In the genomic region with DNA sequence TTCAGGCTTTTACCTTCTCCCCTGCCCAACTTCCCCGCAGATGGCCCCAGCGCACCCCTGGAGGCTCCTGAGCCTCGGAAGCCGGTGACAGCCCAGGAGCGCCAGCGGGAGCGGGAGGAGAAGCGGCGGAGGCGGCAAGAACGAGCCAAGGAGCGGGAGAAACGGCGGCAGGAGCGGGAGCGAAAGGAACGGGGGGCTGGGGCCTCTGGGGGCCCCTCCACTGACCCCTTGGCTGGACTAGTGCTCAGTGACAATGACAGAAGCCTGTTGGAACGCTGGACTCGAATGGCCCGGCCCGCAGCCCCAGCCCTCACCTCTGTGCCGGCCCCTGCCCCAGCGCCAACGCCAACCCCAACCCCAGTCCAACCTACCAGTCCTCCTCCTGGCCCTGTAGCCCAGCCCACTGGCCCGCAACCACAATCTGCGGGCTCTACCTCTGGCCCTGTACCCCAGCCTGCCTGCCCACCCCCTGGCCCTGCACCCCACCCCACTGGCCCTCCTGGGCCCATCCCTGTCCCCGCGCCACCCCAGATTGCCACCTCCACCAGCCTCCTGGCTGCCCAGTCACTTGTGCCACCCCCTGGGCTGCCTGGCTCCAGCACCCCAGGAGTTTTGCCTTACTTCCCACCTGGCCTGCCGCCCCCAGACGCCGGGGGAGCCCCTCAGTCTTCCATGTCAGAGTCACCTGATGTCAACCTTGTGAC, we compare ENCODE assay signal across 30 cellular contexts. TPM values are rescaled to one million over a fixed set of nuclear protein-coding genes. Genes with fewer than 3 reads are reported as not detected.
DNase-seq lines count a peak whose midpoint lies in the region; ATAC-seq and TF ChIP-seq lines count a peak whose summit lies in the region.
"Had no signal": no experiment of that assay in that cellular context is flagged by ENCODE, and none has a peak within 500 bp of the region (broad histone marks: within the 10 kb centered on the region; RNA-seq: fewer than 3 reads in every experiment).

No MANE protein-coding gene starts in this region.

- H3K4me1 Mint-ChIP-seq in chondrocyte (ENCODE audit: low read depth) (peaks cover 74% of the 10 kb centered on the region), neural crest cell (peaks cover 23% of the 10 kb centered on the region)
- H3K4me1 Mint-ChIP-seq in activated naive CD4-positive, alpha-beta T cell treated with anti-CD3 and anti-CD28 coated beads, Interleukin-2, amount 10 ng/mL, durations not matched to agents 7 days and 5 days: peaks cover 32% of the 10 kb centered on the region

- CTCF ChIA-PET in HEK293 (lab: Yijun Ruan, JAX): no interaction called here
- CTCF ChIA-PET in activated naive CD4-positive, alpha-beta T cell treated with anti-CD3 and anti-CD28 coated beads, Interleukin-2, amount 10 ng/mL, durations not matched to agents 7 days and 5 days (lab: Charles Lee): no interaction called here

- H3K27ac ChIP-seq in HEK293 (ENCODE audit: extremely low read depth, low read depth, low read length): no peak overlapping the region
- peak overlapping the region; percentile 18 for H3K27ac ChIP-seq in stomach smooth muscle (ENCODE audit: low read length)
- H3K27ac ChIP-seq: C4-2B, GM23248, KMS-11, SJSA1 had no signal

- no peak overlapping the region for H3K4me3 Mint-ChIP-seq in chondrocyte (ENCODE audit: unreplicated experiment)
- peak overlapping the region; percentile 15 for H3K4me3 Mint-ChIP-seq in neural crest cell
- no peak overlapping the region for H3K4me3 Mint-ChIP-seq in activated naive CD4-positive, alpha-beta T cell treated with anti-CD3 and anti-CD28 coated beads, Interleukin-2, amount 10 ng/mL, durations not matched to agents 7 days and 5 days
- H3K4me3 Mint-ChIP-seq: activated naive CD4-positive, alpha-beta T cell treated with anti-CD3 and anti-CD28 coated beads for 36 hours; activated T-helper 1 cell treated with anti-CD3 and anti-CD28 coated beads, Interleukin-12 subunit alpha, Interleukin-12 subunit beta, Interleukin-2, Interleukin-4 antibody, amounts not matched to agents 30 ng/mL and 10 ng/mL and 1 ng/mL, durations not matched to agents 14 hours and 24 hours and 36 hours; HFFc6; natural killer cell; T-cell had no signal

- DNase-seq in chondrocyte (ENCODE audit: low spot score) (peak; percentile 86), neural crest cell (ENCODE audit: low read depth, low spot score) (no peak), germinal center (ENCODE audit: low spot score) (no peak)
- DNase-seq in activated naive CD4-positive, alpha-beta T cell treated with anti-CD3 and anti-CD28 coated beads, Interleukin-2, amount 10 ng/mL, durations not matched to agents 7 days and 5 days: no peak
- DNase-seq: activated CD4-positive, alpha-beta T cell treated with anti-CD3 and anti-CD28 coated beads, Interleukin-2, amount 50 U/mL, for 4 hours; activated CD4-positive, CD25-positive, alpha-beta regulatory T cell; activated naive CD4-positive, alpha-beta T cell treated with anti-CD3 and anti-CD28 coated beads for 36 hours; amygdala; DMS79 treated with DMSO at 0.1 percent for 48 hours; foreskin melanocyte; GM23248; HFFc6; left ventricle myocardium superior; midbrain; natural killer cell; NCI-H1417; NCI-H2081; NCI-H446; NCI-H774; stimulated activated naive CD8-positive, alpha-beta T cell treated with anti-CD3 and anti-CD28 coated beads, Interleukin-15, Interleukin-2, amounts not matched to agents 100 U/mL and 50 U/mL, for 24 hours; T-cell; trophoblast cell had no signal

- H3K36me3 Mint-ChIP-seq in chondrocyte (ENCODE audit: low read depth): peaks cover 31% of the 10 kb centered on the region
- peaks cover 9% of the 10 kb centered on the region for H3K36me3 Mint-ChIP-seq in neural crest cell (ENCODE audit: low read depth)
- peaks cover 53% of the 10 kb centered on the region for H3K36me3 Mint-ChIP-seq in activated naive CD4-positive, alpha-beta T cell treated with anti-CD3 and anti-CD28 coated beads, Interleukin-2, amount 10 ng/mL, durations not matched to agents 7 days and 5 days
- H3K36me3 Mint-ChIP-seq: natural killer cell had no signal

- H3K27me3 Mint-ChIP-seq in chondrocyte (ENCODE audit: low read depth) (no peaks in the 10 kb centered on the region), neural crest cell (ENCODE audit: low read depth) (no peaks in the 10 kb centered on the region)
- H3K27me3 Mint-ChIP-seq in activated naive CD4-positive, alpha-beta T cell treated with anti-CD3 and anti-CD28 coated beads, Interleukin-2, amount 10 ng/mL, durations not matched to agents 7 days and 5 days: peaks cover 6% of the 10 kb centered on the region
- H3K27me3 Mint-ChIP-seq: T-cell had no signal

- H3K27me3 ChIP-seq in stomach smooth muscle (ENCODE audit: control insufficient read depth in 1 of 2, insufficient read depth in 2 of 2, low read length in 2 of 2): no peaks in the 10 kb centered on the region
- H3K27me3 ChIP-seq: SJSA1 had no signal

- POLR2A ChIA-PET in HEK293 (lab: Yijun Ruan, JAX): no interaction called here

- peaks cover 16% of the 10 kb centered on the region for H3K4me1 ChIP-seq in HEK293 (ENCODE audit: control insufficient read depth, insufficient read depth, low read length)
- peaks cover 62% of the 10 kb centered on the region for H3K4me1 ChIP-seq in stomach smooth muscle (ENCODE audit: control insufficient read depth, insufficient read depth, low read length)

- H3K27ac Mint-ChIP-seq in chondrocyte (ENCODE audit: unreplicated experiment) (peak overlapping the region; percentile 49), neural crest cell (ENCODE audit: unreplicated experiment) (no peak overlapping the region)
- H3K27ac Mint-ChIP-seq in activated naive CD4-positive, alpha-beta T cell treated with anti-CD3 and anti-CD28 coated beads, Interleukin-2, amount 10 ng/mL, durations not matched to agents 7 days and 5 days: no peak overlapping the region
- H3K27ac Mint-ChIP-seq: activated naive CD4-positive, alpha-beta T cell treated with anti-CD3 and anti-CD28 coated beads for 36 hours; activated T-helper 1 cell treated with anti-CD3 and anti-CD28 coated beads, Interleukin-12 subunit alpha, Interleukin-12 subunit beta, Interleukin-2, Interleukin-4 antibody, amounts not matched to agents 30 ng/mL and 10 ng/mL and 1 ng/mL, durations not matched to agents 14 hours and 24 hours and 36 hours; HFFc6; natural killer cell; T-cell had no signal

- TF ChIP-seq CTCF in HEK293 (tag by site-specific recombination; IDR thresholded peaks at IDR 0.05) (no peak), chondrocyte (IDR thresholded peaks at IDR 0.05) (no peak), neural crest cell (conservative IDR thresholded peaks at IDR 0.05) (no peak)

- H3K36me3 ChIP-seq in HEK293 (ENCODE audit: control insufficient read depth in 2 of 2, insufficient read depth in 1 of 2, low read length in 2 of 2): peaks cover 24 to 64% of the 10 kb centered on the region in 2 experiments
- H3K36me3 ChIP-seq in stomach smooth muscle (ENCODE audit: control insufficient read depth in 2 of 2, insufficient read depth in 2 of 2, low read length in 2 of 2): peaks cover 31 to 44% of the 10 kb centered on the region in 2 donors

- no peak overlapping the region for H3K9ac ChIP-seq in stomach smooth muscle (ENCODE audit: low read length in 2 of 2)
- H3K9ac ChIP-seq: GM23248, KMS-11 had no signal

- H3K9me3 ChIP-seq in HEK293 (ENCODE audit: control insufficient read depth, insufficient read depth, low read depth, low read length) (no peaks in the 10 kb centered on the region), stomach smooth muscle (ENCODE audit: control insufficient read depth in 2 of 2, low read length in 2 of 2) (no peaks in the 10 kb centered on the region)
- H3K9me3 ChIP-seq: SJSA1 had no signal

- H3K9me3 Mint-ChIP-seq in chondrocyte (ENCODE audit: low read depth) (no peaks in the 10 kb centered on the region), neural crest cell (no peaks in the 10 kb centered on the region)
- H3K9me3 Mint-ChIP-seq in activated naive CD4-positive, alpha-beta T cell treated with anti-CD3 and anti-CD28 coated beads, Interleukin-2, amount 10 ng/mL, durations not matched to agents 7 days and 5 days: no peaks in the 10 kb centered on the region
- H3K9me3 Mint-ChIP-seq: activated naive CD4-positive, alpha-beta T cell treated with anti-CD3 and anti-CD28 coated beads for 36 hours; activated T-helper 1 cell treated with anti-CD3 and anti-CD28 coated beads, Interleukin-12 subunit alpha, Interleukin-12 subunit beta, Interleukin-2, Interleukin-4 antibody, amounts not matched to agents 30 ng/mL and 10 ng/mL and 1 ng/mL, durations not matched to agents 14 hours and 24 hours and 36 hours; HFFc6; natural killer cell; T-cell had no signal

- no peak for ATAC-seq in GM18519 (IDR thresholded peaks at IDR 0.05; ENCODE audit: low FRiP score, unreplicated experiment)
- ATAC-seq: esophagus mucosa; left ventricle myocardium superior; natural killer cell; stimulated activated naive CD8-positive, alpha-beta T cell treated with anti-CD3 and anti-CD28 coated beads, Interleukin-15, Interleukin-2, amounts not matched to agents 100 U/mL and 50 U/mL, for 24 hours; T-cell had no signal

- H3K4me3 ChIP-seq in HEK293 (ENCODE audit: low read depth, low read length): no peak overlapping the region
- H3K4me3 ChIP-seq in stomach smooth muscle (ENCODE audit: low read length in 2 of 2): no peak overlapping the region
- H3K4me3 ChIP-seq: GM23248, SJSA1 had no signal

TF ChIP-seq in HEK293, 187 proteins besides CTCF, POLR2A, EP300 and RAD21:
- TF ChIP-seq ZIC2 (tag by site-specific recombination; IDR thresholded peaks at IDR 0.05) (0 out of 2 replicates have a peak, but pooled peaks have one; percentile 13), GLI4 (tag by site-specific recombination; IDR thresholded peaks at IDR 0.05) (no peak)

RNA-seq across cellular contexts. Expression of a gene that starts 3.6 kb away (rescaled TPM):
- total RNA-seq in chondrocyte (50.0 to 53.6 TPM (median 52.3 TPM) in 3 replicates), neural crest cell (39.3 and 39.5 TPM in 2 replicates)

RNA-seq across cellular contexts. Expression of a gene that starts 5.1 kb away (rescaled TPM):
- total RNA-seq in chondrocyte (307 to 312 TPM (median 310 TPM) in 3 replicates), neural crest cell (0.26 and 0.43 TPM in 2 replicates)
- total RNA-seq: activated naive CD4-positive, alpha-beta T cell treated with anti-CD3 and anti-CD28 coated beads for 36 hours; activated T-helper 1 cell treated with anti-CD3 and anti-CD28 coated beads, Interleukin-12 subunit alpha, Interleukin-12 subunit beta, Interleukin-2, Interleukin-4 antibody, amounts not matched to agents 30 ng/mL and 10 ng/mL and 1 ng/mL, durations not matched to agents 14 hours and 24 hours and 36 hours; natural killer cell had no signal

RNA-seq across cellular contexts. Expression of a gene that starts 19.4 kb away (rescaled TPM):
- total RNA-seq in chondrocyte (9.4 to 22.0 TPM (median 9.9 TPM) in 3 replicates), neural crest cell (15.4 and 17.9 TPM in 2 replicates)

RNA-seq across cellular contexts. Expression of a gene that starts 29.1 kb away (rescaled TPM):
- total RNA-seq in chondrocyte (0.67 to 1.5 TPM (median 1.5 TPM) in 3 replicates), neural crest cell (0.84 and 1.2 TPM in 2 replicates)
- total RNA-seq: activated T-helper 1 cell treated with anti-CD3 and anti-CD28 coated beads, Interleukin-12 subunit alpha, Interleukin-12 subunit beta, Interleukin-2, Interleukin-4 antibody, amounts not matched to agents 30 ng/mL and 10 ng/mL and 1 ng/mL, durations not matched to agents 14 hours and 24 hours and 36 hours; SJSA1 had no signal

Comparison
In these comparisons a context has a peak if more than half of its experiments do, and no peak if none do; other contexts are left out.
1. RNA of a gene that starts 5.1 kb away (total RNA-seq): 307 to 312 TPM in chondrocyte; 0.26 to 0.43 TPM in neural crest cell; every median in the first group is over 100 times any median in the second.